In genomic region chr6:38589367-38589720, GRCh38 we compare ENCODE assay signal across 23 cellular contexts.
"Had no signal": no experiment of that assay in that cellular context is flagged by ENCODE, and none has a peak within 500 bp of the region (broad histone marks: within the 10 kb centered on the region; RNA-seq: fewer than 3 reads in every experiment).

No MANE protein-coding gene starts in this region.

- H3K4me3 Mint-ChIP-seq: activated CD8-positive, alpha-beta T cell treated with anti-CD3 and anti-CD28 coated beads for 36 hours; activated naive CD4-positive, alpha-beta T cell treated with anti-CD3 and anti-CD28 coated beads for 36 hours; activated naive CD8-positive, alpha-beta T cell treated with anti-CD3 and anti-CD28 coated beads, Interleukin-2, amount 10 ng/mL, durations not matched to agents 7 days and 5 days; activated T-helper 1 cell treated with anti-CD3 and anti-CD28 coated beads, Interleukin-12 subunit alpha, Interleukin-12 subunit beta, Interleukin-2, Interleukin-4 antibody, amounts not matched to agents 30 ng/mL and 10 ng/mL and 1 ng/mL, durations not matched to agents 14 hours and 24 hours and 36 hours; T-helper 1 cell treated with Interleukin-12 subunit alpha and Interleukin-12 subunit beta and Interleukin-4 antibody, amounts not matched to agents 30 μg/mL and 1 μg/mL, for 36 hours had no signal

- H3K4me1 Mint-ChIP-seq: activated naive CD8-positive, alpha-beta T cell treated with anti-CD3 and anti-CD28 coated beads, Interleukin-2, amount 10 ng/mL, durations not matched to agents 7 days and 5 days had no signal

- H3K27me3 ChIP-seq: adrenal gland, breast epithelium, MG63, Peyer's patch had no signal

- H3K27ac ChIP-seq: adrenal gland, breast epithelium, KMS-11, Peyer's patch had no signal

- H3K27me3 Mint-ChIP-seq: activated CD8-positive, alpha-beta T cell treated with anti-CD3 and anti-CD28 coated beads for 36 hours; activated naive CD8-positive, alpha-beta T cell treated with anti-CD3 and anti-CD28 coated beads, Interleukin-2, amount 10 ng/mL, durations not matched to agents 7 days and 5 days had no signal

- H3K9me3 Mint-ChIP-seq: activated CD8-positive, alpha-beta T cell treated with anti-CD3 and anti-CD28 coated beads for 36 hours; activated naive CD4-positive, alpha-beta T cell treated with anti-CD3 and anti-CD28 coated beads for 36 hours; activated naive CD8-positive, alpha-beta T cell treated with anti-CD3 and anti-CD28 coated beads, Interleukin-2, amount 10 ng/mL, durations not matched to agents 7 days and 5 days; activated T-helper 1 cell treated with anti-CD3 and anti-CD28 coated beads, Interleukin-12 subunit alpha, Interleukin-12 subunit beta, Interleukin-2, Interleukin-4 antibody, amounts not matched to agents 30 ng/mL and 10 ng/mL and 1 ng/mL, durations not matched to agents 14 hours and 24 hours and 36 hours; T-helper 1 cell treated with Interleukin-12 subunit alpha and Interleukin-12 subunit beta and Interleukin-4 antibody, amounts not matched to agents 30 μg/mL and 1 μg/mL, for 36 hours had no signal

- DNase-seq: activated CD4-positive, alpha-beta T cell treated with anti-CD3 and anti-CD28 coated beads for 4 hours; activated CD8-positive, alpha-beta memory T cell treated with anti-CD3 and anti-CD28 coated beads, Interleukin-2, amount 50 U/mL, for 4 hours; activated CD8-positive, alpha-beta T cell treated with anti-CD3 and anti-CD28 coated beads for 36 hours; activated gamma-delta T cell; activated naive CD4-positive, alpha-beta T cell treated with anti-CD3 and anti-CD28 coated beads for 36 hours; activated naive CD8-positive, alpha-beta T cell treated with anti-CD3 and anti-CD28 coated beads, Interleukin-2, amount 10 ng/mL, durations not matched to agents 7 days and 5 days; adrenal gland; anterior cingulate cortex; MG63; NCI-H1105; NCI-H1436; NCI-H1694 treated with DMSO at 0.1 percent for 48 hours; NCI-H2029 treated with DMSO at 0.1 percent for 48 hours; NCI-H510A treated with DMSO at 0.1 percent for 48 hours; NCI-H69; NK-92 treated with Interleukin-12 subunit alpha and Interleukin-12 subunit beta, amount 100 ng/mL, for 24 hours; Peyer's patch; SHP77 treated with DMSO at 0.1 percent for 48 hours had no signal

- H3K4me1 ChIP-seq: breast epithelium, Peyer's patch had no signal

- ATAC-seq: activated CD4-positive, CD25-positive, alpha-beta regulatory T cell treated with anti-CD3 and anti-CD28 coated beads, Interleukin-2, amount 50 U/mL, for 24 hours; activated CD8-positive, alpha-beta T cell treated with anti-CD3 and anti-CD28 coated beads for 36 hours had no signal

- H3K4me2 ChIP-seq: KMS-11 had no signal

- H3K9me3 ChIP-seq: adrenal gland, breast epithelium, MG63, Peyer's patch had no signal

- H3K36me3 ChIP-seq: breast epithelium, MG63 had no signal

- H3K4me3 ChIP-seq: adrenal gland, breast epithelium, MG63, Peyer's patch had no signal

- H3K27ac Mint-ChIP-seq: activated CD8-positive, alpha-beta T cell treated with anti-CD3 and anti-CD28 coated beads for 36 hours; activated naive CD4-positive, alpha-beta T cell treated with anti-CD3 and anti-CD28 coated beads for 36 hours; activated naive CD8-positive, alpha-beta T cell treated with anti-CD3 and anti-CD28 coated beads, Interleukin-2, amount 10 ng/mL, durations not matched to agents 7 days and 5 days; activated T-helper 1 cell treated with anti-CD3 and anti-CD28 coated beads, Interleukin-12 subunit alpha, Interleukin-12 subunit beta, Interleukin-2, Interleukin-4 antibody, amounts not matched to agents 30 ng/mL and 10 ng/mL and 1 ng/mL, durations not matched to agents 14 hours and 24 hours and 36 hours; T-helper 1 cell treated with Interleukin-12 subunit alpha and Interleukin-12 subunit beta and Interleukin-4 antibody, amounts not matched to agents 30 μg/mL and 1 μg/mL, for 36 hours had no signal

- H3K9ac ChIP-seq: KMS-11 had no signal
